In the genomic region with DNA sequence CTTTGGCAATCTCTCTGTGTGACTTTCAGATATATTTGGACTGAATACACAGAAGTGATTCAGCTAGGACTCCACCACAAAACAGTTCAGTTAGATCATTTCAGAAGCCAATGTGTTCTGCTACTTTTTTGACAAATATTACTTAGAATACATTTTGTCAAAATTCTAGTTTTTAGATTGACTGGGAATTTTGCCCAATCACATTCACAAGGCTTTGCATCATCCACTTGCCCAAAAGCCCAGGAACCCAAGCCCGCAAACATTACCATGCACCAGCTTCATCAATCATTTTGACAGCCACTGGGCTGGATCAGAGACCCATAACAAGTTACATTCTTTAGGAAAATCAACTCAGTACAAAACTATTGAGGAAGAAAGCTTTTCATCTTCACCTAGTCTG, we compare ENCODE assay signal across 27 cellular contexts.
DNase-seq lines count a peak whose midpoint lies in the region; ATAC-seq and TF ChIP-seq lines count a peak whose summit lies in the region.
"Had no signal": no experiment of that assay in that cellular context is flagged by ENCODE, and none has a peak within 500 bp of the region (broad histone marks: within the 10 kb centered on the region; RNA-seq: fewer than 3 reads in every experiment).

No MANE protein-coding gene starts in this region.

- no peak overlapping the region for H2AFZ ChIP-seq in fibroblast of lung (ENCODE audit: low read length)

- H3K4me2 ChIP-seq in fibroblast of lung (ENCODE audit: extremely low read depth, insufficient read depth, low read length), result no peak overlapping the region
- H3K4me2 ChIP-seq: smooth muscle cell had no signal

- no peaks in the 10 kb centered on the region for H3K27me3 Mint-ChIP-seq in activated CD4-positive, alpha-beta memory T cell treated with anti-CD3 and anti-CD28 coated beads for 36 hours
- H3K27me3 Mint-ChIP-seq: activated naive CD8-positive, alpha-beta T cell treated with anti-CD3 and anti-CD28 coated beads, Interleukin-2, amount 50 U/mL, for 24 hours had no signal

- H3K27me3 ChIP-seq in fibroblast of lung (ENCODE audit: control insufficient read depth, insufficient read depth, low read length) (no peaks in the 10 kb centered on the region), uterus (no peaks in the 10 kb centered on the region)
- H3K27me3 ChIP-seq: brain microvascular endothelial cell had no signal

- intact Hi-C loops in uterus (cut with DNase I; ENCODE audit: low total_unique reads), result loop anchor here (10.0 kb wide), 1 partner anchor 743 kb away; no protein-coding TSS in a partner anchor
- intact Hi-C loops in activated CD4-positive, alpha-beta memory T cell treated with anti-CD3 and anti-CD28 coated beads for 36 hours (cut with micrococcal nuclease), result no loop called here

- no peak for TF ChIP-seq POLR2A in uterus (IDR thresholded peaks at IDR 0.05)

- DNase-seq in fibroblast of lung (ENCODE audit: low read depth in 2 of 2) (peak; percentile 62 to 89), superior temporal gyrus (ENCODE audit: extremely low spot score) (peak; percentile 35), uterus (no peak)
- DNase-seq in activated CD4-positive, alpha-beta memory T cell treated with anti-CD3 and anti-CD28 coated beads for 36 hours, result no peak
- DNase-seq: activated CD4-positive, alpha-beta T cell treated with anti-CD3 and anti-CD28 coated beads, Interleukin-2, amount 50 U/mL, for 48 hours; activated naive CD4-positive, alpha-beta T cell; activated naive CD8-positive, alpha-beta T cell treated with anti-CD3 and anti-CD28 coated beads, Interleukin-2, amount 50 U/mL, for 24 hours; activated T-cell treated with anti-CD3 and anti-CD28 coated beads, Interleukin-2, amount 50 U/mL, for 72 hours; brain microvascular endothelial cell; C1 segment of cervical spinal cord; Caco-2; DMS79; GF-D8; glutamatergic neuron; NCI-H1092; NCI-H1694 treated with DMSO at 0.1 percent for 48 hours; NCI-H524 treated with DMSO at 0.1 percent for 48 hours; OCI-M1; posterior cingulate gyrus; right cardiac atrium; stimulated activated naive CD8-positive, alpha-beta T cell treated with anti-CD3 and anti-CD28 coated beads, Interleukin-15, Interleukin-2, amounts not matched to agents 100 U/mL and 50 U/mL, for 24 hours; T-helper 2 cell had no signal

- H3K36me3 Mint-ChIP-seq in activated CD4-positive, alpha-beta memory T cell treated with anti-CD3 and anti-CD28 coated beads for 36 hours, result no peaks in the 10 kb centered on the region

- no peaks in the 10 kb centered on the region for H3K4me1 Mint-ChIP-seq in activated CD4-positive, alpha-beta memory T cell treated with anti-CD3 and anti-CD28 coated beads for 36 hours (ENCODE audit: low read depth)
- H3K4me1 Mint-ChIP-seq: activated naive CD8-positive, alpha-beta T cell treated with anti-CD3 and anti-CD28 coated beads, Interleukin-2, amount 50 U/mL, for 24 hours had no signal

- H3K4me1 ChIP-seq in fibroblast of lung (ENCODE audit: control insufficient read depth, extremely low read depth, insufficient read depth, low read length) (no peaks in the 10 kb centered on the region), uterus (no peaks in the 10 kb centered on the region)
- H3K4me1 ChIP-seq: Caco-2 had no signal

- H3K9ac ChIP-seq in fibroblast of lung (ENCODE audit: insufficient read depth, low read length), result no peak overlapping the region

- no peak overlapping the region for H3K27ac Mint-ChIP-seq in activated CD4-positive, alpha-beta memory T cell treated with anti-CD3 and anti-CD28 coated beads for 36 hours
- H3K27ac Mint-ChIP-seq: activated naive CD8-positive, alpha-beta T cell treated with anti-CD3 and anti-CD28 coated beads, Interleukin-2, amount 50 U/mL, for 24 hours; activated T-cell treated with anti-CD3 and anti-CD28 coated beads, Interleukin-2, amount 50 U/mL, for 72 hours had no signal

- no peaks in the 10 kb centered on the region for H3K9me3 ChIP-seq in fibroblast of lung (ENCODE audit: control insufficient read depth, insufficient read depth, low read depth, low read length)
- no peaks in the 10 kb centered on the region for H3K9me3 ChIP-seq in uterus
- H3K9me3 ChIP-seq: Caco-2 had no signal

- POLR2A ChIA-PET in activated CD4-positive, alpha-beta memory T cell treated with anti-CD3 and anti-CD28 coated beads for 36 hours (lab: Charles Lee), result no interaction called here

- TF ChIP-seq CTCF in fibroblast of lung (conservative IDR thresholded peaks at IDR 0.05 in 1 of 2, IDR thresholded peaks at IDR 0.05 in 1 of 2; ENCODE audit: low read depth in 1 of 2, low read length in 2 of 2), result no peak
- TF ChIP-seq CTCF in uterus (IDR thresholded peaks at IDR 0.05), result no peak

- CTCF ChIA-PET in activated CD4-positive, alpha-beta memory T cell treated with anti-CD3 and anti-CD28 coated beads for 36 hours (lab: Charles Lee), result no interaction called here

- no peaks in the 10 kb centered on the region for H4K20me1 ChIP-seq in fibroblast of lung (ENCODE audit: control insufficient read depth, extremely low read depth, insufficient read depth, low read length)

- peak; percentile 78 for ATAC-seq in SK-N-SH treated with all-trans-retinoic acid at 6 μM for 48 hours
- ATAC-seq in GM18517 (IDR thresholded peaks at IDR 0.05; ENCODE audit: unreplicated experiment), result no peak
- ATAC-seq: activated CD4-positive, CD25-positive, alpha-beta regulatory T cell treated with anti-CD3 and anti-CD28 coated beads, Interleukin-2, amount 50 U/mL, for 24 hours; activated naive CD8-positive, alpha-beta T cell treated with anti-CD3 and anti-CD28 coated beads, Interleukin-2, amount 50 U/mL, for 24 hours; activated T-cell treated with anti-CD3 and anti-CD28 coated beads, Interleukin-2, amount 50 U/mL, for 72 hours; right cardiac atrium; stimulated activated naive CD8-positive, alpha-beta T cell treated with anti-CD3 and anti-CD28 coated beads, Interleukin-15, Interleukin-2, amounts not matched to agents 100 U/mL and 50 U/mL, for 24 hours had no signal

- no peak overlapping the region for H3K4me3 ChIP-seq in fibroblast of lung (replicated peaks in 1 of 4; ENCODE audit: control extremely low read depth in 1 of 4, insufficient read depth in 1 of 4, low read depth in 3 of 4, low read length in 4 of 4)
- H3K4me3 ChIP-seq in uterus, result no peak overlapping the region
- H3K4me3 ChIP-seq: smooth muscle cell had no signal

- TF ChIP-seq RAD21 in Ishikawa (IDR thresholded peaks at IDR 0.05; ENCODE audit: low read depth), result no peak

- no peak; the same call in 1 of the 2 replicates for TF ChIP-seq EP300 in Ishikawa (IDR thresholded peaks at IDR 0.05; ENCODE audit: borderline replicate concordance)

- no peak overlapping the region for H3K4me3 Mint-ChIP-seq in activated CD4-positive, alpha-beta memory T cell treated with anti-CD3 and anti-CD28 coated beads for 36 hours
- H3K4me3 Mint-ChIP-seq: activated naive CD8-positive, alpha-beta T cell treated with anti-CD3 and anti-CD28 coated beads, Interleukin-2, amount 50 U/mL, for 24 hours; activated T-cell treated with anti-CD3 and anti-CD28 coated beads, Interleukin-2, amount 50 U/mL, for 72 hours had no signal

- H3K9me3 Mint-ChIP-seq in activated CD4-positive, alpha-beta memory T cell treated with anti-CD3 and anti-CD28 coated beads for 36 hours, result peaks cover 9% of the 10 kb centered on the region

- H3K27ac ChIP-seq in fibroblast of lung (ENCODE audit: insufficient read depth, low read length), result no peak overlapping the region
- H3K27ac ChIP-seq in uterus, result no peak overlapping the region
- H3K27ac ChIP-seq: brain microvascular endothelial cell had no signal

- no peaks in the 10 kb centered on the region for H3K36me3 ChIP-seq in fibroblast of lung (ENCODE audit: control insufficient read depth, insufficient read depth, low read length)
- H3K36me3 ChIP-seq in uterus, result no peaks in the 10 kb centered on the region
- H3K36me3 ChIP-seq: brain microvascular endothelial cell had no signal

- H3K79me2 ChIP-seq in fibroblast of lung (ENCODE audit: control insufficient read depth, insufficient read depth, low read length), result no peaks in the 10 kb centered on the region

TF ChIP-seq in Ishikawa, 13 proteins besides CTCF, POLR2A, EP300 and RAD21:
- TF ChIP-seq TEAD4 (IDR thresholded peaks at IDR 0.05) (peak; percentile 10; the same call in 1 of the 2 replicates), FOXM1 (IDR thresholded peaks at IDR 0.05; ENCODE audit: borderline replicate concordance, low read depth) (no peak), CEBPB (IDR thresholded peaks at IDR 0.05) (peak; percentile 49; the same call in 1 of the 2 replicates), NFIC (IDR thresholded peaks at IDR 0.05) (peak; percentile 45; the same call in 1 of the 2 replicates), TCF12 (IDR thresholded peaks at IDR 0.05; ENCODE audit: low read depth) (no peak)
- TF ChIP-seq, protein P1, sequence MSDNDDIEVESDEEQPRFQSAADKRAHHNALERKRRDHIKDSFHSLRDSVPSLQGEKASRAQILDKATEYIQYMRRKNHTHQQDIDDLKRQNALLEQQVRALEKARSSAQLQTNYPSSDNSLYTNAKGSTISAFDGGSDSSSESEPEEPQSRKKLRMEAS (IDR thresholded peaks at IDR 0.05), result 0 out of 2 replicates have a peak, but pooled peaks have one; percentile 22

TF ChIP-seq in SK-N-SH treated with all-trans-retinoic acid at 6 μM for 48 hours, 23 proteins besides CTCF, POLR2A, EP300 and RAD21:
- TF ChIP-seq SNAI2 (CRISPR knock-in tag; IDR thresholded peaks at IDR 0.05), result no peak
- peak; percentile 61; the same call in 1 of the 2 replicates for TF ChIP-seq TOX (CRISPR knock-in tag; IDR thresholded peaks at IDR 0.05; ENCODE audit: borderline replicate concordance)

Comparison
In these comparisons a context has a peak if more than half of its experiments do, and no peak if none do; other contexts are left out.
1. DNase-seq: peak in fibroblast of lung (2 of 2) and superior temporal gyrus (single experiment); none in uterus (0 of 2) and activated CD4-positive, alpha-beta memory T cell treated with anti-CD3 and anti-CD28 coated beads for 36 hours (single experiment).